ENCODE assay signal across 8 cellular contexts in genomic region chr6:157990321-157991066, GRCh38. TPM values are rescaled to one million over a fixed set of nuclear protein-coding genes. Genes with fewer than 3 reads are reported as not detected.
DNase-seq lines count a peak whose midpoint lies in the region; ATAC-seq and TF ChIP-seq lines count a peak whose summit lies in the region.

No MANE protein-coding gene starts in this region.

- ATAC-seq in heart left ventricle (peak in 1 of 4 donors; percentile 12), left ventricle myocardium superior (no peak), HG03280 (IDR thresholded peaks at IDR 0.05; ENCODE audit: unreplicated experiment) (no peak)

- H3K36me3 Mint-ChIP-seq in immature natural killer cell: no peaks in the 10 kb centered on the region

- peaks cover 28 to 71% of the 10 kb centered on the region in 2 donors for H3K4me1 Mint-ChIP-seq in immature natural killer cell

- H3K9me3 ChIP-seq in heart left ventricle: no peaks in the 10 kb centered on the region
- H3K9me3 ChIP-seq in tibial artery: no peaks in the 10 kb centered on the region

- 66 to 74% (median 69%) methylated on average over 15 of the region's 15 CpGs for WGBS in heart left ventricle, 4 donors

- H3K27me3 Mint-ChIP-seq in immature natural killer cell (ENCODE audit: low read depth in 3 of 3): no peaks in the 10 kb centered on the region

- H3K4me1 ChIP-seq in heart left ventricle: peaks cover 0 to 39% (median 21%) of the 10 kb centered on the region in 12 donors
- peaks cover 0 to 44% (median 25%) of the 10 kb centered on the region in 4 donors for H3K4me1 ChIP-seq in tibial artery

- no peaks in the 10 kb centered on the region for H3K36me3 ChIP-seq in heart left ventricle
- H3K36me3 ChIP-seq in tibial artery: no peaks in the 10 kb centered on the region

- peak overlapping the region in 10 of 12 donors; percentile 34 to 76 (median 57) for H3K27ac ChIP-seq in heart left ventricle
- H3K27ac ChIP-seq in tibial artery: peak overlapping the region; percentile 38 to 45

- no peak for TF ChIP-seq POLR2A in heart left ventricle (IDR thresholded peaks at IDR 0.05)

- DNase-seq in heart left ventricle (no peak), left ventricle myocardium superior (no peak), immature natural killer cell (no peak), tibial artery (peak in 1 of 2 donors; percentile 57), NCI-H1930 (lab: John Stamatoyannopoulos, UW) (no peak), D341Med (ENCODE audit: low spot score) (no peak)
- peak; percentile 49 to 53 for DNase-seq in activated CD4-positive, alpha-beta T cell treated with anti-CD3 and anti-CD28 coated beads for 4 hours

- H3K27ac Mint-ChIP-seq in immature natural killer cell: peak overlapping the region; percentile 22 to 90 (median 72)

- H3K4me3 ChIP-seq in heart left ventricle (no peak overlapping the region), tibial artery (no peak overlapping the region)

- H3K9me3 Mint-ChIP-seq in immature natural killer cell: no peaks in the 10 kb centered on the region

- H3K27me3 ChIP-seq in heart left ventricle: no peaks in the 10 kb centered on the region
- no peaks in the 10 kb centered on the region for H3K27me3 ChIP-seq in tibial artery

- H3K4me3 Mint-ChIP-seq in immature natural killer cell: peak overlapping the region; percentile 49 to 76 (median 71)

- TF ChIP-seq CTCF in heart left ventricle (IDR thresholded peaks at IDR 0.05) (no peak), tibial artery (IDR thresholded peaks at IDR 0.05) (no peak)

- intact Hi-C loops in heart left ventricle (cut with DNase I): no loop called here
- intact Hi-C loops in left ventricle myocardium superior (cut with micrococcal nuclease): no loop called here
- intact Hi-C loops in tibial artery (cut with DNase I; ENCODE audit: low total_unique reads): no loop called here

RNA-seq across cellular contexts. Expression of gene SYNJ2, which starts 8.8 kb away (rescaled TPM):
- 10 to 100 TPM in 8 of 9 donors, 1 to 10 TPM in 1; 7.5 to 27.0 (median 18.2) TPM for total RNA-seq in heart left ventricle
- polyA plus RNA-seq in heart left ventricle: 10 to 100 TPM; 15.0 to 25.8 TPM
- total RNA-seq in left ventricle myocardium superior: 14.7 TPM
- 10 to 100 TPM in 2 of 3 donors, 1 to 10 TPM in 1; 8.7 to 22.0 (median 12.5) TPM for polyA plus RNA-seq in immature natural killer cell

Comparison
In these comparisons a context has a peak if more than half of its experiments do, and no peak if none do; other contexts are left out.
1. DNase-seq: peak in activated CD4-positive, alpha-beta T cell treated with anti-CD3 and anti-CD28 coated beads for 4 hours (2 of 2); none in heart left ventricle (0 of 5), left ventricle myocardium superior (single experiment), immature natural killer cell (0 of 3), NCI-H1930 (0 of 2) and D341Med (single experiment).